8 cellular contexts compared by ENCODE assay signal in genomic region chr14:73136085-73136386, GRCh38. TPM values are rescaled to one million over a fixed set of nuclear protein-coding genes. Genes with fewer than 3 reads are reported as not detected.
A peak's percentile ranks its signal among the peaks of the same experiment; 100 is the strongest.
DNase-seq lines count a peak whose midpoint lies in the region; ATAC-seq and TF ChIP-seq lines count a peak whose summit lies in the region.

No MANE protein-coding gene starts in this region.

- peak overlapping the region; percentile 86 to 100 (median 94) for H3K4me3 Mint-ChIP-seq in nephron

- no peak for ATAC-seq in GM19467 (IDR thresholded peaks at IDR 0.05; ENCODE audit: unreplicated experiment)
- no peak for ATAC-seq in activated CD4-positive, CD25-positive, alpha-beta regulatory T cell treated with anti-CD3 and anti-CD28 coated beads, Interleukin-2, amount 50 U/mL, for 24 hours
- no peak for ATAC-seq in HG02852 (IDR thresholded peaks at IDR 0.05; ENCODE audit: unreplicated experiment)

- H3K9me3 ChIP-seq in BE2C (no peaks in the 10 kb centered on the region), MG63 (peaks cover 6% of the 10 kb centered on the region; the same call in 1 of the 2 replicates), duodenal mucosa (ENCODE audit: control insufficient read depth in 1 of 2, low read length in 2 of 2) (peaks cover 0 to 9% of the 10 kb centered on the region in 2 donors)

- H3K27me3 ChIP-seq in BE2C: no peaks in the 10 kb centered on the region
- no peaks in the 10 kb centered on the region for H3K27me3 ChIP-seq in MG63
- no peaks in the 10 kb centered on the region for H3K27me3 ChIP-seq in duodenal mucosa (ENCODE audit: control insufficient read depth in 1 of 2, insufficient read depth in 2 of 2, low read length in 2 of 2)

- H3K36me3 Mint-ChIP-seq in nephron (ENCODE audit: low read depth): peaks cover 7% of the 10 kb centered on the region

- no peak for DNase-seq in BE2C
- DNase-seq in MG63: no peak
- no peak for DNase-seq in GM10248 (ENCODE audit: extremely low spot score)

- CTCF ChIA-PET in GM10248 (lab: Yijun Ruan, JAX): interaction anchor here (1.3 kb wide), 1 partner anchor 21 kb away, joined by 4 read pairs; no protein-coding TSS in a partner anchor

- peaks cover 10% of the 10 kb centered on the region for H3K9me3 Mint-ChIP-seq in nephron

- POLR2A ChIA-PET in GM10248 (lab: Yijun Ruan, JAX): interaction anchor here (0.6 to 1.3 kb wide), 7 partner anchors 77 to 1290 kb away, joined by 3 to 5 read pairs (median 3); partner anchors contain the start of genes RBM25, RIOX1 and SYNDIG1L

- TF ChIP-seq CTCF in BE2C (IDR thresholded peaks at IDR 0.05; ENCODE audit: low read depth, low read length) (no peak), nephron (IDR thresholded peaks at IDR 0.05; ENCODE audit: unreplicated experiment in 3 of 3) (no peak), GM10248 (IDR thresholded peaks at IDR 0.05; ENCODE audit: control extremely low read depth, extremely low read depth, low read depth, missing control alignments) (no peak)

- peak overlapping the region; percentile 76 to 89 for H3K9ac ChIP-seq in duodenal mucosa (ENCODE audit: low read depth in 1 of 2, low read length in 2 of 2)

- H3K27me3 Mint-ChIP-seq in nephron (ENCODE audit: low read depth): no peaks in the 10 kb centered on the region

- no peak overlapping the region for H3K27ac ChIP-seq in duodenal mucosa (ENCODE audit: low read depth, low read length)

- peak overlapping the region; percentile 41 to 95 (median 84) for H3K27ac Mint-ChIP-seq in nephron

- H3K4me1 ChIP-seq in BE2C: no peaks in the 10 kb centered on the region; the same call in 1 of the 2 replicates
- H3K4me1 ChIP-seq in duodenal mucosa (ENCODE audit: control insufficient read depth in 1 of 2, insufficient read depth in 2 of 2, low read length in 2 of 2): peaks cover 10% of the 10 kb centered on the region in 2 donors

- H3K36me3 ChIP-seq in BE2C (no peaks in the 10 kb centered on the region), MG63 (no peaks in the 10 kb centered on the region), duodenal mucosa (ENCODE audit: control insufficient read depth in 1 of 2, insufficient read depth in 2 of 2, low read length in 2 of 2) (peaks cover 0 to 3% of the 10 kb centered on the region in 2 donors)

- peaks cover 15% of the 10 kb centered on the region for H3K4me1 Mint-ChIP-seq in nephron

- peak overlapping the region; percentile 91 for H3K4me3 ChIP-seq in BE2C (ENCODE audit: low read depth, low read length)
- peak overlapping the region; percentile 85 for H3K4me3 ChIP-seq in MG63
- H3K4me3 ChIP-seq in duodenal mucosa (ENCODE audit: low read depth in 1 of 2, low read length in 2 of 2): peak overlapping the region; percentile 83 to 88

RNA-seq across cellular contexts. Expression of gene PSEN1, which starts 0.3 kb away (rescaled TPM):
- polyA plus RNA-seq in BE2C (2012; ENCODE audit: insufficient read depth, insufficient read length, low read depth): 13.4 TPM
- total RNA-seq in MG63 (2014; rRNA removed; shearing (Covaris generic); ENCODE audit: low replicate concordance): 13.7 TPM in 2 replicates
